7 cellular contexts compared by ENCODE assay signal in genomic region chr17:3695129-3695722, GRCh38. TPM values are rescaled to one million over a fixed set of nuclear protein-coding genes. Genes with fewer than 3 reads are reported as not detected.
DNase-seq lines count a peak whose midpoint lies in the region; ATAC-seq and TF ChIP-seq lines count a peak whose summit lies in the region.

No MANE protein-coding gene starts in this region.

- peaks cover 5% of the 10 kb centered on the region for H3K27me3 Mint-ChIP-seq in glutamatergic neuron (ENCODE audit: unreplicated experiment)

- H3K27ac ChIP-seq in SJCRH30: peak overlapping the region; percentile 57

- H3K36me3 Mint-ChIP-seq in glutamatergic neuron (ENCODE audit: unreplicated experiment): no peaks in the 10 kb centered on the region

- H3K27ac Mint-ChIP-seq in glutamatergic neuron (ENCODE audit: unreplicated experiment): no peak overlapping the region

- peaks cover 7% of the 10 kb centered on the region; the same call in 1 of the 2 replicates for H3K4me1 ChIP-seq in SJCRH30

- no peaks in the 10 kb centered on the region for H3K9me3 ChIP-seq in SJCRH30 (replicated peaks)

- H3K36me3 ChIP-seq in SJCRH30: no peaks in the 10 kb centered on the region

- peak; percentile 55 for DNase-seq in GM20000 (ENCODE audit: low spot score)
- peak; percentile 36 to 51 for DNase-seq in SJCRH30
- no peak for DNase-seq in glutamatergic neuron
- no peak for DNase-seq in retinal pigment epithelial cell (ENCODE audit: low read depth)
- DNase-seq in NOMO-1 treated with DMSO at 0.1 percent for 48 hours (lab: John Stamatoyannopoulos, UW; ENCODE audit: unreplicated experiment): no peak

- peak overlapping the region; percentile 45 for H3K4me3 ChIP-seq in SJCRH30
- peak overlapping the region; percentile 55 for H3K4me3 ChIP-seq in retinal pigment epithelial cell (ENCODE audit: low read length)

- H3K4me1 Mint-ChIP-seq in glutamatergic neuron (ENCODE audit: low read depth, unreplicated experiment): peaks cover 6% of the 10 kb centered on the region

- no peaks in the 10 kb centered on the region for H3K27me3 ChIP-seq in SJCRH30

- TF ChIP-seq CTCF in GM20000 (IDR thresholded peaks at IDR 0.05; ENCODE audit: extremely low read depth, missing control alignments) (no peak), glutamatergic neuron (IDR thresholded peaks at IDR 0.05; ENCODE audit: partially characterized antibody, unreplicated experiment) (no peak), retinal pigment epithelial cell (conservative IDR thresholded peaks at IDR 0.05; ENCODE audit: low read depth, low read length) (no peak)

- peak overlapping the region; percentile 63 for H3K4me3 Mint-ChIP-seq in glutamatergic neuron (ENCODE audit: unreplicated experiment)

- ATAC-seq in GM21786 (IDR thresholded peaks at IDR 0.05; ENCODE audit: unreplicated experiment) (no peak), HG03139 (IDR thresholded peaks at IDR 0.05; ENCODE audit: unreplicated experiment) (no peak)

- peaks cover 4% of the 10 kb centered on the region for H3K9me3 Mint-ChIP-seq in glutamatergic neuron (ENCODE audit: unreplicated experiment)

RNA-seq across cellular contexts. Expression of gene P2RX5, which starts 0.7 kb away (rescaled TPM):
- total RNA-seq in SJCRH30 (2014; rRNA removed; shearing (Covaris generic)): 1.2 and 3.0 TPM in 2 replicates
- 6.6 TPM for total RNA-seq in glutamatergic neuron (ENCODE audit: unreplicated experiment)

RNA-seq across cellular contexts. Expression of gene EMC6, which starts 26.6 kb away (rescaled TPM):
- total RNA-seq in SJCRH30 (2014; rRNA removed; shearing (Covaris generic)): 25.3 and 27.9 TPM in 2 replicates
- total RNA-seq in glutamatergic neuron (ENCODE audit: unreplicated experiment): 44.4 TPM

RNA-seq across cellular contexts. Expression of gene TAX1BP3, which starts 26.8 kb away (rescaled TPM):
- 27.6 and 28.6 TPM in 2 replicates for total RNA-seq in SJCRH30 (2014; rRNA removed; shearing (Covaris generic))
- total RNA-seq in glutamatergic neuron (ENCODE audit: unreplicated experiment): 91.4 TPM

RNA-seq across cellular contexts. Expression of gene HASPIN, which starts 28.5 kb away (rescaled TPM):
- total RNA-seq in SJCRH30 (2014; rRNA removed; shearing (Covaris generic)): 15.2 and 15.9 TPM in 2 replicates
- 2.3 TPM for total RNA-seq in glutamatergic neuron (ENCODE audit: unreplicated experiment)

RNA-seq across cellular contexts. Expression of gene CTNS, which starts 58.7 kb away (rescaled TPM):
- 6.0 and 8.1 TPM in 2 replicates for total RNA-seq in SJCRH30 (2014; rRNA removed; shearing (Covaris generic))
- 17.2 TPM for total RNA-seq in glutamatergic neuron (ENCODE audit: unreplicated experiment)

Comparison
In these comparisons a context has a peak if more than half of its experiments do, and no peak if none do; other contexts are left out.
1. DNase-seq: peak in GM20000 (single experiment) and SJCRH30 (2 of 2); none in glutamatergic neuron (single experiment), retinal pigment epithelial cell (single experiment) and NOMO-1 treated with DMSO at 0.1 percent for 48 hours (single experiment).